Comparison of ENCODE assay signal across 25 cellular contexts in the genomic region with DNA sequence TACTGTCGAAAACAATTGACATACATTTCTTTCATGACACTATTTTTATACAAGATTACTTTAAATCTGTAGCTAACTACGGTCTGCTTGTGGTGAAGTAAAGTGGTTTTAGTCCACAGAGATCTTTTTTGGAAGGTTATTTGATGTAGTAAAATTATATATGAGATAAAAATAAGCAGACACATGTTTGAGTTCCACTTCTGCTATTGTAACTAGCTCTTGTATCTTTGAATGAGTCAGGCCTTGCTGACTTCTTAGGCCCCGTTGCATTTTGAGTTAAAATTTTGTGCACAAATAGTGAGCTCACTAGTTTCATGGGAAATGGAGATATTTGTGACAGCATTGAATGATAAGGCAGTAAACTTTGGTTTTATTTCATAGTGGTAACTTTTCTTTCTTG. TPM values are rescaled to one million over a fixed set of nuclear protein-coding genes. Genes with fewer than 3 reads are reported as not detected.
DNase-seq lines count a peak whose midpoint lies in the region; ATAC-seq and TF ChIP-seq lines count a peak whose summit lies in the region.
"Had no signal": no experiment of that assay in that cellular context is flagged by ENCODE, and none has a peak within 500 bp of the region (broad histone marks: within the 10 kb centered on the region; RNA-seq: fewer than 3 reads in every experiment).

No MANE protein-coding gene starts in this region.

- no peaks in the 10 kb centered on the region for H3K9me3 Mint-ChIP-seq in activated naive CD8-positive, alpha-beta T cell (ENCODE audit: low read depth)
- H3K9me3 Mint-ChIP-seq in activated naive CD8-positive, alpha-beta T cell treated with anti-CD3 and anti-CD28 coated beads for 36 hours = no peaks in the 10 kb centered on the region
- H3K9me3 Mint-ChIP-seq in central memory CD8-positive, alpha-beta T cell = no peaks in the 10 kb centered on the region
- H3K9me3 Mint-ChIP-seq in stimulated activated effector memory CD8-positive, alpha-beta T cell treated with anti-CD3 and anti-CD28 coated beads, Interleukin-12 subunit alpha, Interleukin-12 subunit beta, amount 100 ng/mL, for 72 hours = no peaks in the 10 kb centered on the region
- H3K9me3 Mint-ChIP-seq in nephron progenitor cell = no peaks in the 10 kb centered on the region
- H3K9me3 Mint-ChIP-seq: activated CD4-positive, alpha-beta T cell treated with anti-CD3 and anti-CD28 coated beads, Interleukin-2, amount 10 ng/mL, durations not matched to agents 24 days and 14 days; H9; T-cell had no signal

- no peak overlapping the region for H3K4me3 Mint-ChIP-seq in activated naive CD8-positive, alpha-beta T cell
- no peak overlapping the region for H3K4me3 Mint-ChIP-seq in activated naive CD8-positive, alpha-beta T cell treated with anti-CD3 and anti-CD28 coated beads for 36 hours
- no peak overlapping the region for H3K4me3 Mint-ChIP-seq in central memory CD8-positive, alpha-beta T cell
- no peak overlapping the region for H3K4me3 Mint-ChIP-seq in stimulated activated effector memory CD8-positive, alpha-beta T cell treated with anti-CD3 and anti-CD28 coated beads, Interleukin-12 subunit alpha, Interleukin-12 subunit beta, amount 100 ng/mL, for 72 hours
- no peak overlapping the region for H3K4me3 Mint-ChIP-seq in nephron progenitor cell
- H3K4me3 Mint-ChIP-seq: activated CD4-positive, alpha-beta T cell treated with anti-CD3 and anti-CD28 coated beads, Interleukin-2, amount 10 ng/mL, durations not matched to agents 24 days and 14 days; H9; T-cell had no signal

- peaks cover 2% of the 10 kb centered on the region for H3K36me3 Mint-ChIP-seq in activated naive CD8-positive, alpha-beta T cell
- H3K36me3 Mint-ChIP-seq in activated naive CD8-positive, alpha-beta T cell treated with anti-CD3 and anti-CD28 coated beads for 36 hours = peaks cover 23% of the 10 kb centered on the region
- H3K36me3 Mint-ChIP-seq in central memory CD8-positive, alpha-beta T cell (ENCODE audit: insufficient read depth) = peaks cover 21% of the 10 kb centered on the region
- peaks cover 36% of the 10 kb centered on the region for H3K36me3 Mint-ChIP-seq in stimulated activated effector memory CD8-positive, alpha-beta T cell treated with anti-CD3 and anti-CD28 coated beads, Interleukin-12 subunit alpha, Interleukin-12 subunit beta, amount 100 ng/mL, for 72 hours
- peaks cover 46% of the 10 kb centered on the region for H3K36me3 Mint-ChIP-seq in nephron progenitor cell (ENCODE audit: low read depth)

- no peak for TF ChIP-seq CTCF in nephron progenitor cell (IDR thresholded peaks at IDR 0.05)

- peak overlapping the region; percentile 37 for H3K27ac Mint-ChIP-seq in activated naive CD8-positive, alpha-beta T cell
- H3K27ac Mint-ChIP-seq in activated naive CD8-positive, alpha-beta T cell treated with anti-CD3 and anti-CD28 coated beads for 36 hours = no peak overlapping the region
- peak overlapping the region; percentile 0 for H3K27ac Mint-ChIP-seq in central memory CD8-positive, alpha-beta T cell (ENCODE audit: low read depth)
- H3K27ac Mint-ChIP-seq in stimulated activated effector memory CD8-positive, alpha-beta T cell treated with anti-CD3 and anti-CD28 coated beads, Interleukin-12 subunit alpha, Interleukin-12 subunit beta, amount 100 ng/mL, for 72 hours = peak overlapping the region; percentile 13
- no peak overlapping the region for H3K27ac Mint-ChIP-seq in nephron progenitor cell
- H3K27ac Mint-ChIP-seq: activated CD4-positive, alpha-beta T cell treated with anti-CD3 and anti-CD28 coated beads, Interleukin-2, amount 10 ng/mL, durations not matched to agents 24 days and 14 days; T-cell had no signal

- H3K4me1 Mint-ChIP-seq in activated naive CD8-positive, alpha-beta T cell (ENCODE audit: low read depth) = peaks cover 56% of the 10 kb centered on the region
- peaks cover 57% of the 10 kb centered on the region for H3K4me1 Mint-ChIP-seq in activated naive CD8-positive, alpha-beta T cell treated with anti-CD3 and anti-CD28 coated beads for 36 hours
- peaks cover 56% of the 10 kb centered on the region for H3K4me1 Mint-ChIP-seq in central memory CD8-positive, alpha-beta T cell
- H3K4me1 Mint-ChIP-seq in stimulated activated effector memory CD8-positive, alpha-beta T cell treated with anti-CD3 and anti-CD28 coated beads, Interleukin-12 subunit alpha, Interleukin-12 subunit beta, amount 100 ng/mL, for 72 hours = peaks cover 48% of the 10 kb centered on the region
- peaks cover 8% of the 10 kb centered on the region for H3K4me1 Mint-ChIP-seq in nephron progenitor cell

- H3K27me3 Mint-ChIP-seq in activated naive CD8-positive, alpha-beta T cell = no peaks in the 10 kb centered on the region
- H3K27me3 Mint-ChIP-seq in activated naive CD8-positive, alpha-beta T cell treated with anti-CD3 and anti-CD28 coated beads for 36 hours = no peaks in the 10 kb centered on the region
- H3K27me3 Mint-ChIP-seq in central memory CD8-positive, alpha-beta T cell = no peaks in the 10 kb centered on the region
- peaks cover 3% of the 10 kb centered on the region for H3K27me3 Mint-ChIP-seq in nephron progenitor cell (ENCODE audit: low read depth, poor library complexity)
- H3K27me3 Mint-ChIP-seq: activated CD4-positive, alpha-beta T cell treated with anti-CD3 and anti-CD28 coated beads, Interleukin-2, amount 10 ng/mL, durations not matched to agents 24 days and 14 days; T-cell had no signal

- ATAC-seq in central memory CD8-positive, alpha-beta T cell (replicated peaks; ENCODE audit: extremely low read depth, poor library complexity, severe bottlenecking) = no peak
- ATAC-seq in stimulated activated effector memory CD8-positive, alpha-beta T cell treated with anti-CD3 and anti-CD28 coated beads, Interleukin-12 subunit alpha, Interleukin-12 subunit beta, amount 100 ng/mL, for 72 hours = no peak
- ATAC-seq: esophagus mucosa, pancreas, right cardiac atrium, T-cell had no signal

- DNase-seq in activated naive CD8-positive, alpha-beta T cell treated with anti-CD3 and anti-CD28 coated beads for 36 hours = no peak
- DNase-seq in MV-4-11 (lab: John Stamatoyannopoulos, UW) (peak; percentile 69), NCI-H82 (lab: John Stamatoyannopoulos, UW) (no peak), nephron progenitor cell (no peak)
- no peak for DNase-seq in central memory CD8-positive, alpha-beta T cell (ENCODE audit: low spot score in 2 of 2)
- DNase-seq in stimulated activated effector memory CD8-positive, alpha-beta T cell treated with anti-CD3 and anti-CD28 coated beads, Interleukin-12 subunit alpha, Interleukin-12 subunit beta, amount 100 ng/mL, for 72 hours (ENCODE audit: low spot score in 2 of 2) = no peak
- no peak for DNase-seq in activated CD8-positive, alpha-beta memory T cell treated with anti-CD3 and anti-CD28 coated beads, Interleukin-2, amount 50 U/mL, for 48 hours
- DNase-seq: ACHN; activated CD4-positive, alpha-beta T cell treated with anti-CD3 and anti-CD28 coated beads, Interleukin-2, amount 10 ng/mL, durations not matched to agents 24 days and 14 days; activated effector memory CD4-positive, alpha-beta T cell treated with anti-CD3 and anti-CD28 coated beads, Interleukin-2, amount 50 U/mL, for 16 hours; amygdala; C1 segment of cervical spinal cord; central memory CD4-positive, alpha-beta T cell; H9; hippocampal formation; islet precursor cell; NCI-H510A treated with DMSO at 0.1 percent for 48 hours; pancreas; right cardiac atrium; Right ventricle myocardium superior; stimulated activated CD4-positive, alpha-beta T cell treated with anti-CD3 and anti-CD28 coated beads, Interleukin-15, amount 100 ng/mL, for 24 hours; T-cell; testis had no signal

RNA-seq across cellular contexts. Expression of gene ARIH1, which starts 42.6 kb away (rescaled TPM):
- 100 to 1,000 TPM; 152 to 160 TPM for total RNA-seq in activated naive CD8-positive, alpha-beta T cell treated with anti-CD3 and anti-CD28 coated beads for 36 hours

Comparison
In these comparisons a context has a peak if more than half of its experiments do, and no peak if none do; other contexts are left out.
1. H3K27ac Mint-ChIP-seq: peak in activated naive CD8-positive, alpha-beta T cell (single experiment), central memory CD8-positive, alpha-beta T cell (single experiment) and stimulated activated effector memory CD8-positive, alpha-beta T cell treated with anti-CD3 and anti-CD28 coated beads, Interleukin-12 subunit alpha, Interleukin-12 subunit beta, amount 100 ng/mL, for 72 hours (single experiment); none in activated naive CD8-positive, alpha-beta T cell treated with anti-CD3 and anti-CD28 coated beads for 36 hours (single experiment) and nephron progenitor cell (single experiment).